Comparison of ENCODE assay signal across 8 cellular contexts in the genomic region with DNA sequence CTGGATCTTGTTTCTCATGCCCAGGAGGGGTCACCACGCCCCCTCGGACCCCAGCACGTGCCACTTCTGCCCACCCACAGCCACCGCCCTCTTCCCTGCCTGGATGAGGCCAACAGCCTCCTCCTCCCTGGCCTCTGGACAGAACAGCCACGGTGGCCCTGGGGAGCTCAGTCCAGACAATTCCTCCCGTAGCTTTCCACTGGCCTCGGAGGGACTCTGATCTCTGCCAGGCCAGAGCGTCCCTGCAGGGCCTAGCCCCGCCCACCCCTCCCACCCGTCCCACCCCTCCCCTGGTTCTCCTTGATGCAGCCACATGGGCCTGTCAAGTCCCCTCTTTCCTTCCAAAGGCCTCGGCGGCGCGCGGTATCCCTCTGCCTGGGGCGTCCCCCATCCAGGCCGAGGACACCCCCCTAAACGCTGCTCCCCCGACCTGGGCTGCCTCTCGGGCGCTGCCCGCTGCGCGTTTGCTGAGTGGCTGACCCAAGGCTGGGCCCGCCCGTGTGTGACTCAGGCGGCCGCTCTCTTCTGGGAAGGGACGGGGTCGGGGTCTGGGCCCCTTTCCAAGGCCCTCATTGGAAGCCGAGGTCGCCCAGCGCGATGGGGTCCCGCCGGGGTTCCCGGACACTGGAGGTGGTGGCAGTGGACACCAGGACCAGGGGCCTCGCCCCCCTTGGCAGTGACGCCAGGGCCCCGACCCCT. TPM values are rescaled to one million over a fixed set of nuclear protein-coding genes. Genes with fewer than 3 reads are reported as not detected.
DNase-seq lines count a peak whose midpoint lies in the region; ATAC-seq and TF ChIP-seq lines count a peak whose summit lies in the region.

No MANE protein-coding gene starts in this region.

- no peaks in the 10 kb centered on the region for H3K79me2 ChIP-seq in OCI-LY1 (ENCODE audit: insufficient read depth, low read length)

- H3K4me1 Mint-ChIP-seq in activated CD4-positive, alpha-beta T cell treated with anti-CD3 and anti-CD28 coated beads, Interleukin-2, amount 10 ng/mL, durations not matched to agents 24 days and 14 days, result peaks cover 36% of the 10 kb centered on the region
- peaks cover 17% of the 10 kb centered on the region for H3K4me1 Mint-ChIP-seq in MCF 10A (ENCODE audit: insufficient read depth, unreplicated experiment)

- H3K36me3 ChIP-seq in OCI-LY1 (ENCODE audit: insufficient read depth, low read length) (peaks cover 14% of the 10 kb centered on the region), iPS DF 6.9 (ENCODE audit: control insufficient read depth, insufficient read depth, low read length) (no peaks in the 10 kb centered on the region)

- no TSS peak for BruUV-seq in MCF 10A (replicated peaks; lab: Mats Ljungman, UMichigan)

- no peaks in the 10 kb centered on the region for H3F3A ChIP-seq in OCI-LY1 (ENCODE audit: insufficient read depth, low read length)

- H3K4me3 ChIP-seq in OCI-LY1 (ENCODE audit: low read depth, low read length, poor library complexity, severe bottlenecking) (peak overlapping the region; percentile 79), iPS DF 6.9 (ENCODE audit: low read length) (peak overlapping the region; percentile 47)

- intact Hi-C loops in activated CD4-positive, alpha-beta T cell treated with anti-CD3 and anti-CD28 coated beads, Interleukin-2, amount 10 ng/mL, durations not matched to agents 24 days and 14 days (cut with micrococcal nuclease), result loop anchor here (1.0 to 5.0 kb wide), 4 partner anchors 15 to 117 kb away; partner anchors contain the start of genes MDH2, POR and RHBDD2
- intact Hi-C loops in MCF 10A (cut with micrococcal nuclease), result no loop called here

- TF ChIP-seq CTCF in OCI-LY1 (IDR thresholded peaks at IDR 0.05; ENCODE audit: low read length) (no peak), MCF 10A (IDR thresholded peaks at IDR 0.05; ENCODE audit: unreplicated experiment) (no peak)

- no peak overlapping the region for H2AFZ ChIP-seq in OCI-LY1 (ENCODE audit: low read length)

- H3K4me3 Mint-ChIP-seq in activated CD4-positive, alpha-beta T cell treated with anti-CD3 and anti-CD28 coated beads, Interleukin-2, amount 10 ng/mL, durations not matched to agents 24 days and 14 days, result peak overlapping the region; percentile 81
- H3K4me3 Mint-ChIP-seq in MCF 10A (ENCODE audit: unreplicated experiment), result peak overlapping the region; percentile 72

- DNase-seq in activated CD4-positive, alpha-beta T cell treated with anti-CD3 and anti-CD28 coated beads, Interleukin-2, amount 10 ng/mL, durations not matched to agents 24 days and 14 days, result peak; percentile 76
- no peak for DNase-seq in activated CD4-positive, alpha-beta T cell treated with anti-CD3 and anti-CD28 coated beads, Interleukin-2, amount 50 U/mL, for 1 hour
- peak; percentile 39 for DNase-seq in MCF 10A (ENCODE audit: unreplicated experiment)
- DNase-seq in iPS DF 6.9 (ENCODE audit: low read depth, low spot score), result no peak
- peak; percentile 87 for DNase-seq in retina

- peak overlapping the region; percentile 75 for H3K4me2 ChIP-seq in OCI-LY1 (ENCODE audit: low read length)

- H3K27me3 Mint-ChIP-seq in activated CD4-positive, alpha-beta T cell treated with anti-CD3 and anti-CD28 coated beads, Interleukin-2, amount 10 ng/mL, durations not matched to agents 24 days and 14 days, result no peaks in the 10 kb centered on the region
- H3K27me3 Mint-ChIP-seq in MCF 10A (ENCODE audit: insufficient read depth, unreplicated experiment), result no peaks in the 10 kb centered on the region

- POLR2A ChIA-PET in MCF 10A (lab: Yijun Ruan, JAX), result interaction anchor here (1.0 to 1.8 kb wide), 4 partner anchors 10 to 78 kb away, joined by 3 to 5 read pairs (median 4); partner anchors contain the start of gene STYXL1

- H3K27ac ChIP-seq in OCI-LY1 (ENCODE audit: low read depth, low read length, poor library complexity, severe bottlenecking) (no peak overlapping the region), iPS DF 6.9 (ENCODE audit: low read length) (no peak overlapping the region)

- peak overlapping the region; percentile 64 for H3K9ac ChIP-seq in OCI-LY1 (ENCODE audit: low read length)

- H3K9me3 Mint-ChIP-seq in activated CD4-positive, alpha-beta T cell treated with anti-CD3 and anti-CD28 coated beads, Interleukin-2, amount 10 ng/mL, durations not matched to agents 24 days and 14 days, result no peaks in the 10 kb centered on the region
- H3K9me3 Mint-ChIP-seq in MCF 10A (ENCODE audit: unreplicated experiment), result no peaks in the 10 kb centered on the region

- no CpG with 5 or more reads among the region's 40 CpGs for WGBS in iPS DF 6.9 (ENCODE audit: insufficient coverage, insufficient read length)

- H4K20me1 ChIP-seq in OCI-LY1 (ENCODE audit: insufficient read depth, low read length), result no peaks in the 10 kb centered on the region

- no peaks in the 10 kb centered on the region for H3K27me3 ChIP-seq in OCI-LY1 (ENCODE audit: insufficient read depth, low read length)
- no peaks in the 10 kb centered on the region for H3K27me3 ChIP-seq in iPS DF 6.9 (ENCODE audit: control insufficient read depth, insufficient read depth, low read length)

- peak overlapping the region; percentile 41 for H3K27ac Mint-ChIP-seq in activated CD4-positive, alpha-beta T cell treated with anti-CD3 and anti-CD28 coated beads, Interleukin-2, amount 10 ng/mL, durations not matched to agents 24 days and 14 days
- H3K27ac Mint-ChIP-seq in MCF 10A (ENCODE audit: low read depth, unreplicated experiment), result peak overlapping the region; percentile 31

- H3K9me2 ChIP-seq in OCI-LY1 (ENCODE audit: low read depth, low read length), result no peaks in the 10 kb centered on the region

- CTCF ChIA-PET in MCF 10A (lab: Yijun Ruan, JAX), result interaction anchor here (0.6 to 1.6 kb wide), 2 partner anchors 27 to 366 kb away, joined by 3 to 5 read pairs; no protein-coding TSS in a partner anchor

- H3K9me3 ChIP-seq in OCI-LY1 (ENCODE audit: low read length), result no peaks in the 10 kb centered on the region
- H3K9me3 ChIP-seq in iPS DF 6.9 (ENCODE audit: control insufficient read depth, insufficient read depth, low read length), result no peaks in the 10 kb centered on the region

- peak; percentile 12 for ATAC-seq in HG02642 (IDR thresholded peaks at IDR 0.05; ENCODE audit: poor library complexity, unreplicated experiment)
- ATAC-seq in HG02763 (IDR thresholded peaks at IDR 0.05; ENCODE audit: unreplicated experiment), result no peak

- H3K4me1 ChIP-seq in OCI-LY1 (ENCODE audit: insufficient read depth, low read length, severe bottlenecking) (peaks cover 19% of the 10 kb centered on the region), iPS DF 6.9 (ENCODE audit: control insufficient read depth, insufficient read depth, low read length) (peaks cover 14% of the 10 kb centered on the region)

- H3K36me3 Mint-ChIP-seq in activated CD4-positive, alpha-beta T cell treated with anti-CD3 and anti-CD28 coated beads, Interleukin-2, amount 10 ng/mL, durations not matched to agents 24 days and 14 days (ENCODE audit: low read depth), result peaks cover 23% of the 10 kb centered on the region
- H3K36me3 Mint-ChIP-seq in MCF 10A (ENCODE audit: insufficient read depth, unreplicated experiment), result peaks cover 8% of the 10 kb centered on the region

RNA-seq across cellular contexts. Expression of gene TMEM120A, which starts 0.6 kb away (rescaled TPM):
- total RNA-seq in activated CD4-positive, alpha-beta T cell treated with anti-CD3 and anti-CD28 coated beads, Interleukin-2, amount 10 ng/mL, durations not matched to agents 24 days and 14 days, result 36.1 and 38.2 TPM in 2 replicates
- 19.3 and 19.4 TPM in 2 replicates for total RNA-seq in MCF 10A (2022)

RNA-seq across cellular contexts. Expression of gene STYXL1, which starts 54.0 kb away (rescaled TPM):
- total RNA-seq in activated CD4-positive, alpha-beta T cell treated with anti-CD3 and anti-CD28 coated beads, Interleukin-2, amount 10 ng/mL, durations not matched to agents 24 days and 14 days, result 30.9 and 33.6 TPM in 2 replicates
- total RNA-seq in MCF 10A (2022), result 49.3 and 79.7 TPM in 2 replicates

RNA-seq across cellular contexts. Expression of gene MDH2, which starts 54.1 kb away (rescaled TPM):
- 291 and 293 TPM in 2 replicates for total RNA-seq in activated CD4-positive, alpha-beta T cell treated with anti-CD3 and anti-CD28 coated beads, Interleukin-2, amount 10 ng/mL, durations not matched to agents 24 days and 14 days
- total RNA-seq in MCF 10A (2022), result 278 and 328 TPM in 2 replicates

Comparison
In these comparisons a context has a peak if more than half of its experiments do, and no peak if none do; other contexts are left out.
1. DNase-seq: peak in activated CD4-positive, alpha-beta T cell treated with anti-CD3 and anti-CD28 coated beads, Interleukin-2, amount 10 ng/mL, durations not matched to agents 24 days and 14 days (single experiment), MCF 10A (single experiment) and retina (single experiment); none in activated CD4-positive, alpha-beta T cell treated with anti-CD3 and anti-CD28 coated beads, Interleukin-2, amount 50 U/mL, for 1 hour (single experiment) and iPS DF 6.9 (single experiment).